In the genomic region with DNA sequence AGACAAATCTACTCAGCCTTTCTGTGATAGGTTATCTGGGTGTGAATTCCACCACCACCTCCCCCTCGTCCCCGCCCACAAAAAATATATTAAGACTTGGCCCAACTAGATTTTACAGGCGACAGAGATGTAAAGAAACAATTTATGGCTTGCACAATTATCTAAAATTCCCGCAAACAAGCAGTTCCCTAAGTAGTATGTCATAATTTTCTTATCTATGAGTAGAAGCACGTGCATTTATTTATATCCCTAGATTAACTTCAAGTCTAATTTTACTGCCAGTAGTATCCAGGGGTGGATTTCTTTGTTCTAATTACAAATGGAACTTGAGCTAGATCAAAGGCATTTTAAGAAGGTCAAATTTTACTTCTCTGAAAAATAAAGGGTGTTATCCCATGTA, we compare ENCODE assay signal across 8 cellular contexts. TPM values are rescaled to one million over a fixed set of nuclear protein-coding genes. Genes with fewer than 3 reads are reported as not detected.
DNase-seq lines count a peak whose midpoint lies in the region; ATAC-seq and TF ChIP-seq lines count a peak whose summit lies in the region.

No MANE protein-coding gene starts in this region.

- CTCF ChIA-PET in activated CD4-positive, alpha-beta memory T cell treated with anti-CD3 and anti-CD28 coated beads for 36 hours (lab: Charles Lee): no interaction called here
- CTCF ChIA-PET in activated CD4-positive, alpha-beta memory T cell treated with anti-CD3 and anti-CD28 coated beads, Interleukin-2, amount 10 ng/mL, durations not matched to agents 7 days and 5 days (lab: Charles Lee): no interaction called here

- H3K4me1 ChIP-seq in left lung: peaks cover 7 to 11% of the 10 kb centered on the region in 2 donors

- no peak for TF ChIP-seq CTCF in left lung (IDR thresholded peaks at IDR 0.05)

- H3K27me3 ChIP-seq in left lung: peaks cover 4 to 59% of the 10 kb centered on the region in 2 donors

- no peak for DNase-seq in activated CD4-positive, alpha-beta memory T cell treated with anti-CD3 and anti-CD28 coated beads for 36 hours
- no peak for DNase-seq in activated CD4-positive, alpha-beta memory T cell treated with anti-CD3 and anti-CD28 coated beads, Interleukin-2, amount 10 ng/mL, durations not matched to agents 7 days and 5 days
- no peak for DNase-seq in left lung
- no peak for DNase-seq in stimulated activated naive CD8-positive, alpha-beta T cell treated with anti-CD3 and anti-CD28 coated beads, Interleukin-15, amount 100 ng/mL, for 72 hours
- DNase-seq in GM19240 (ENCODE audit: insufficient read length, low spot score): no peak

- H3K4me1 Mint-ChIP-seq in activated CD4-positive, alpha-beta memory T cell treated with anti-CD3 and anti-CD28 coated beads for 36 hours (ENCODE audit: low read depth): peaks cover 9% of the 10 kb centered on the region
- peaks cover 11% of the 10 kb centered on the region for H3K4me1 Mint-ChIP-seq in activated CD4-positive, alpha-beta memory T cell treated with anti-CD3 and anti-CD28 coated beads, Interleukin-2, amount 10 ng/mL, durations not matched to agents 7 days and 5 days
- H3K4me1 Mint-ChIP-seq in activated T-helper 17 cell treated with anti-CD3 and anti-CD28 coated beads, Interleukin-2, amount 50 U/mL, for 72 hours: peaks cover 6% of the 10 kb centered on the region
- peaks cover 18% of the 10 kb centered on the region for H3K4me1 Mint-ChIP-seq in stimulated activated naive CD8-positive, alpha-beta T cell treated with anti-CD3 and anti-CD28 coated beads, Interleukin-15, amount 100 ng/mL, for 72 hours

- H3K9me3 Mint-ChIP-seq in activated CD4-positive, alpha-beta memory T cell treated with anti-CD3 and anti-CD28 coated beads for 36 hours: no peaks in the 10 kb centered on the region
- no peaks in the 10 kb centered on the region for H3K9me3 Mint-ChIP-seq in activated CD4-positive, alpha-beta memory T cell treated with anti-CD3 and anti-CD28 coated beads, Interleukin-2, amount 10 ng/mL, durations not matched to agents 7 days and 5 days
- no peaks in the 10 kb centered on the region for H3K9me3 Mint-ChIP-seq in activated T-helper 17 cell treated with anti-CD3 and anti-CD28 coated beads, Interleukin-2, amount 50 U/mL, for 72 hours
- H3K9me3 Mint-ChIP-seq in stimulated activated naive CD8-positive, alpha-beta T cell treated with anti-CD3 and anti-CD28 coated beads, Interleukin-15, amount 100 ng/mL, for 72 hours: no peaks in the 10 kb centered on the region

- no peaks in the 10 kb centered on the region for H3K36me3 ChIP-seq in left lung

- no peaks in the 10 kb centered on the region for H3K9me3 ChIP-seq in left lung

- no peak overlapping the region for H3K27ac Mint-ChIP-seq in activated CD4-positive, alpha-beta memory T cell treated with anti-CD3 and anti-CD28 coated beads for 36 hours
- H3K27ac Mint-ChIP-seq in activated CD4-positive, alpha-beta memory T cell treated with anti-CD3 and anti-CD28 coated beads, Interleukin-2, amount 10 ng/mL, durations not matched to agents 7 days and 5 days: no peak overlapping the region
- no peak overlapping the region for H3K27ac Mint-ChIP-seq in activated T-helper 17 cell treated with anti-CD3 and anti-CD28 coated beads, Interleukin-2, amount 50 U/mL, for 72 hours
- no peak overlapping the region for H3K27ac Mint-ChIP-seq in stimulated activated naive CD8-positive, alpha-beta T cell treated with anti-CD3 and anti-CD28 coated beads, Interleukin-15, amount 100 ng/mL, for 72 hours

- peak overlapping the region; percentile 90 to 94 for H3K27ac ChIP-seq in left lung

- H3K36me3 Mint-ChIP-seq in activated CD4-positive, alpha-beta memory T cell treated with anti-CD3 and anti-CD28 coated beads for 36 hours: no peaks in the 10 kb centered on the region
- H3K36me3 Mint-ChIP-seq in activated CD4-positive, alpha-beta memory T cell treated with anti-CD3 and anti-CD28 coated beads, Interleukin-2, amount 10 ng/mL, durations not matched to agents 7 days and 5 days (ENCODE audit: low read depth): no peaks in the 10 kb centered on the region
- no peaks in the 10 kb centered on the region for H3K36me3 Mint-ChIP-seq in activated T-helper 17 cell treated with anti-CD3 and anti-CD28 coated beads, Interleukin-2, amount 50 U/mL, for 72 hours (ENCODE audit: low read depth)

- peaks cover 53% of the 10 kb centered on the region for H3K27me3 Mint-ChIP-seq in activated CD4-positive, alpha-beta memory T cell treated with anti-CD3 and anti-CD28 coated beads for 36 hours
- peaks cover 53% of the 10 kb centered on the region for H3K27me3 Mint-ChIP-seq in activated CD4-positive, alpha-beta memory T cell treated with anti-CD3 and anti-CD28 coated beads, Interleukin-2, amount 10 ng/mL, durations not matched to agents 7 days and 5 days
- H3K27me3 Mint-ChIP-seq in activated T-helper 17 cell treated with anti-CD3 and anti-CD28 coated beads, Interleukin-2, amount 50 U/mL, for 72 hours: peaks cover 55% of the 10 kb centered on the region
- peaks cover 72% of the 10 kb centered on the region for H3K27me3 Mint-ChIP-seq in stimulated activated naive CD8-positive, alpha-beta T cell treated with anti-CD3 and anti-CD28 coated beads, Interleukin-15, amount 100 ng/mL, for 72 hours

- no peak for ATAC-seq in activated T-helper 17 cell treated with anti-CD3 and anti-CD28 coated beads, Interleukin-2, amount 50 U/mL, for 72 hours (replicated peaks)
- ATAC-seq in left lung (no peak), GM19455 (IDR thresholded peaks at IDR 0.05; ENCODE audit: unreplicated experiment) (no peak), GM18520 (IDR thresholded peaks at IDR 0.05; ENCODE audit: unreplicated experiment) (no peak)
- no peak for ATAC-seq in stimulated activated naive CD8-positive, alpha-beta T cell treated with anti-CD3 and anti-CD28 coated beads, Interleukin-15, amount 100 ng/mL, for 72 hours

- peak overlapping the region; percentile 70 for H3K4me3 Mint-ChIP-seq in activated CD4-positive, alpha-beta memory T cell treated with anti-CD3 and anti-CD28 coated beads for 36 hours
- no peak overlapping the region for H3K4me3 Mint-ChIP-seq in activated CD4-positive, alpha-beta memory T cell treated with anti-CD3 and anti-CD28 coated beads, Interleukin-2, amount 10 ng/mL, durations not matched to agents 7 days and 5 days
- peak overlapping the region; percentile 76 for H3K4me3 Mint-ChIP-seq in activated T-helper 17 cell treated with anti-CD3 and anti-CD28 coated beads, Interleukin-2, amount 50 U/mL, for 72 hours
- H3K4me3 Mint-ChIP-seq in stimulated activated naive CD8-positive, alpha-beta T cell treated with anti-CD3 and anti-CD28 coated beads, Interleukin-15, amount 100 ng/mL, for 72 hours: peak overlapping the region; percentile 80 to 83

- peak overlapping the region; percentile 58 to 63 for H3K4me3 ChIP-seq in left lung

- intact Hi-C loops in activated CD4-positive, alpha-beta memory T cell treated with anti-CD3 and anti-CD28 coated beads for 36 hours (cut with micrococcal nuclease): no loop called here
- intact Hi-C loops in left lung (cut with DNase I): loop anchor here in 1 of 2 donors (10.0 kb wide), 1 partner anchor 61 kb away; no protein-coding TSS in a partner anchor

- POLR2A ChIA-PET in activated CD4-positive, alpha-beta memory T cell treated with anti-CD3 and anti-CD28 coated beads for 36 hours (lab: Charles Lee): no interaction called here
- POLR2A ChIA-PET in activated CD4-positive, alpha-beta memory T cell treated with anti-CD3 and anti-CD28 coated beads, Interleukin-2, amount 10 ng/mL, durations not matched to agents 7 days and 5 days (lab: Charles Lee): no interaction called here

RNA-seq across cellular contexts. Expression of gene TSPAN12, which starts 1.7 kb away (rescaled TPM):
- total RNA-seq in activated CD4-positive, alpha-beta memory T cell treated with anti-CD3 and anti-CD28 coated beads for 36 hours: not detected
- total RNA-seq in activated CD4-positive, alpha-beta memory T cell treated with anti-CD3 and anti-CD28 coated beads, Interleukin-2, amount 10 ng/mL, durations not matched to agents 7 days and 5 days: not detected
- total RNA-seq in activated T-helper 17 cell treated with anti-CD3 and anti-CD28 coated beads, Interleukin-2, amount 50 U/mL, for 72 hours: not detected
- 10 to 100 TPM; 25.7 to 48.8 TPM for total RNA-seq in left lung

Comparison
In these comparisons a context has a peak if more than half of its experiments do, and no peak if none do; other contexts are left out.
1. RNA of gene TSPAN12, which starts 1.7 kb away (total RNA-seq): 25.7 to 48.8 TPM in left lung; not detected in activated CD4-positive, alpha-beta memory T cell treated with anti-CD3 and anti-CD28 coated beads for 36 hours, not detected in activated CD4-positive, alpha-beta memory T cell treated with anti-CD3 and anti-CD28 coated beads, Interleukin-2, amount 10 ng/mL, durations not matched to agents 7 days and 5 days and not detected in activated T-helper 17 cell treated with anti-CD3 and anti-CD28 coated beads, Interleukin-2, amount 50 U/mL, for 72 hours; every median in the first group is over 10 times any median in the second.